ENCODE assay signal across 11 cellular contexts in the genomic region with DNA sequence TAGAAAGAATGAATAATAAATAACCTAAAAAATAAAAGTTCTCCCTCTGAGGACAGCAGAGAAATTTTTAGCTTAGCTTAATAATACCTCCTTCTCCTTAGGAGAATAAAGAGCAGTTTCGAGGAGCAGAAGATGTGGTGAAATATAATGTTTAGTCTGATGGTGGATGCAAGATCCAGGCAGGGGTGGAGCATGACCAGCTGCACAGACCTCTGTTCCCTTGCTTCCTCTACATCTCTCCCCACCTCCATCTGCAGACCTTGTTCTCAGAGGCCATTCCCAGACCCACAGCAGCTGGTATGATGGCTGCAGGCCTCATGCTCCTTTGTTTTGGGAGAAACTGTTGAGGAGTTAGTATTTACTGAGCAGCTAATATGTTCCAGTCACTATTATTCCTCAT. TPM values are rescaled to one million over a fixed set of nuclear protein-coding genes. Genes with fewer than 3 reads are reported as not detected.
DNase-seq lines count a peak whose midpoint lies in the region; ATAC-seq and TF ChIP-seq lines count a peak whose summit lies in the region.
"Had no signal": no experiment of that assay in that cellular context is flagged by ENCODE, and none has a peak within 500 bp of the region (broad histone marks: within the 10 kb centered on the region; RNA-seq: fewer than 3 reads in every experiment).

No MANE protein-coding gene starts in this region.

- ATAC-seq in HG03565 (IDR thresholded peaks at IDR 0.05; ENCODE audit: unreplicated experiment) = no peak
- ATAC-seq in GM21515 (IDR thresholded peaks at IDR 0.05; ENCODE audit: unreplicated experiment) = no peak
- ATAC-seq: pancreas had no signal

- peak overlapping the region; percentile 53; the same call in 1 of the 2 replicates for H3K9ac ChIP-seq in BLaER1
- peak overlapping the region; percentile 91 for H3K9ac ChIP-seq in mesenchymal stem cell (ENCODE audit: low read length)

- H3K14ac ChIP-seq in mesenchymal stem cell (ENCODE audit: low read length in 2 of 2) = no peak overlapping the region

- H3K4ac ChIP-seq in mesenchymal stem cell (ENCODE audit: low read depth in 1 of 2, low read length in 2 of 2) = no peak overlapping the region

- H3K18ac ChIP-seq in mesenchymal stem cell (ENCODE audit: low read depth in 1 of 2, low read length in 2 of 2) = no peak overlapping the region

- no peak overlapping the region for H2AFZ ChIP-seq in mesenchymal stem cell (ENCODE audit: low read depth, low read length)

- no peaks in the 10 kb centered on the region for H4K20me1 ChIP-seq in BLaER1

- H3K4me3 ChIP-seq in BLaER1 (peak overlapping the region; percentile 71), GM06990 (replicated peaks; ENCODE audit: low read depth, low read length) (peak overlapping the region; percentile 85), mesenchymal stem cell (ENCODE audit: insufficient read depth in 1 of 2, low read depth in 1 of 2, low read length in 2 of 2) (no peak overlapping the region)
- H3K4me3 ChIP-seq: cardiac muscle cell had no signal

- H3K27me3 ChIP-seq in BLaER1 = no peaks in the 10 kb centered on the region
- H3K27me3 ChIP-seq in GM06990 (replicated peaks; ENCODE audit: control insufficient read depth, insufficient read depth, low read length) = no peaks in the 10 kb centered on the region
- H3K27me3 ChIP-seq in mesenchymal stem cell (ENCODE audit: control insufficient read depth in 1 of 2, insufficient read depth in 1 of 2, low read length in 2 of 2) = no peaks in the 10 kb centered on the region
- H3K27me3 ChIP-seq: cardiac muscle cell, pancreas had no signal

- H2BK5ac ChIP-seq in mesenchymal stem cell (ENCODE audit: low read depth, low read length, poor library complexity, severe bottlenecking) = no peak overlapping the region

- H4K8ac ChIP-seq in mesenchymal stem cell (ENCODE audit: low read length) = no peak overlapping the region

- H3K4me2 ChIP-seq in BLaER1 (peak overlapping the region; percentile 77), mesenchymal stem cell (ENCODE audit: low read length, poor library complexity, severe bottlenecking) (no peak overlapping the region)

- H3K23ac ChIP-seq in mesenchymal stem cell (ENCODE audit: low read length in 2 of 2) = no peak overlapping the region

- H3K27ac ChIP-seq in BLaER1 (no peak overlapping the region; the same call in 1 of the 2 replicates), mesenchymal stem cell (ENCODE audit: low read length, poor library complexity, severe bottlenecking) (no peak overlapping the region)
- H3K27ac ChIP-seq: cardiac muscle cell, pancreas had no signal

- no peak overlapping the region for H2BK15ac ChIP-seq in mesenchymal stem cell (ENCODE audit: low read depth, poor library complexity, severe bottlenecking)

- TF ChIP-seq CTCF in GM06990 (IDR thresholded peaks at IDR 0.05; ENCODE audit: insufficient read depth, low read length, poor library complexity, severe bottlenecking) = no peak

- peaks cover 5% of the 10 kb centered on the region for H3K79me1 ChIP-seq in mesenchymal stem cell (replicated peaks; ENCODE audit: low read length, poor library complexity, severe bottlenecking)

- H2BK120ac ChIP-seq in mesenchymal stem cell (ENCODE audit: low read depth, low read length) = no peak overlapping the region

- H3K36me3 ChIP-seq in BLaER1 (peaks cover 24% of the 10 kb centered on the region), GM06990 (ENCODE audit: control insufficient read depth, insufficient read depth, low read length) (peaks cover 8% of the 10 kb centered on the region), mesenchymal stem cell (ENCODE audit: control insufficient read depth in 1 of 2, insufficient read depth in 2 of 2, low read depth in 1 of 2, low read length in 2 of 2) (peaks cover 4 to 16% of the 10 kb centered on the region in 2 experiments)
- H3K36me3 ChIP-seq: cardiac muscle cell, pancreas had no signal

- DNase-seq in GM06990 (ENCODE audit: extremely low read depth, insufficient read length) (no peak), RPMI8226 (peak; percentile 77), mesenchymal stem cell (no peak), midbrain (lab: John Stamatoyannopoulos, UW) (no peak)
- no peak for DNase-seq in activated effector memory CD4-positive, alpha-beta T cell treated with Interleukin-2 at 50 U/mL for 16 hours
- DNase-seq: hypothalamus, pancreas had no signal

- no peak overlapping the region for H4K91ac ChIP-seq in mesenchymal stem cell (ENCODE audit: low read length)

- no peak overlapping the region for H2BK12ac ChIP-seq in mesenchymal stem cell (ENCODE audit: low read length in 2 of 2)

- WGBS in mesenchymal stem cell = no CpG with 5 or more reads among the region's 1 CpG

- H3K4me1 ChIP-seq in BLaER1 (peaks cover 36% of the 10 kb centered on the region), mesenchymal stem cell (ENCODE audit: control insufficient read depth, insufficient read depth, low read depth, low read length) (peaks cover 7% of the 10 kb centered on the region)

- H3K9me3 ChIP-seq in BLaER1 (no peaks in the 10 kb centered on the region), mesenchymal stem cell (ENCODE audit: control insufficient read depth, low read length) (no peaks in the 10 kb centered on the region)
- H3K9me3 ChIP-seq: pancreas had no signal

- H2AK5ac ChIP-seq in mesenchymal stem cell (ENCODE audit: low read length, severe bottlenecking) = no peak overlapping the region

RNA-seq across cellular contexts. Expression of a gene that starts 1.5 kb away (rescaled TPM):
- 31.1 TPM for polyA plus RNA-seq in mesenchymal stem cell (2013, experiment 1 of 2)
- 32.3 TPM for polyA plus RNA-seq in mesenchymal stem cell (2013, experiment 2 of 2)

RNA-seq across cellular contexts. Expression of a gene that starts 16.4 kb away (rescaled TPM):
- 14.4 TPM for polyA plus RNA-seq in mesenchymal stem cell (2013, experiment 1 of 2)
- 13.8 TPM for polyA plus RNA-seq in mesenchymal stem cell (2013, experiment 2 of 2)

RNA-seq across cellular contexts. Expression of a gene that starts 35.6 kb away (rescaled TPM):
- polyA plus RNA-seq in mesenchymal stem cell (2013, experiment 1 of 2) = 17.7 TPM
- polyA plus RNA-seq in mesenchymal stem cell (2013, experiment 2 of 2) = 18.2 TPM

Comparison
In these comparisons a context has a peak if more than half of its experiments do, and no peak if none do; other contexts are left out.
1. H3K4me3 ChIP-seq: peak in BLaER1 (single experiment) and GM06990 (single experiment); none in mesenchymal stem cell (0 of 2).